Comparison of ENCODE assay signal across 26 cellular contexts in the genomic region with DNA sequence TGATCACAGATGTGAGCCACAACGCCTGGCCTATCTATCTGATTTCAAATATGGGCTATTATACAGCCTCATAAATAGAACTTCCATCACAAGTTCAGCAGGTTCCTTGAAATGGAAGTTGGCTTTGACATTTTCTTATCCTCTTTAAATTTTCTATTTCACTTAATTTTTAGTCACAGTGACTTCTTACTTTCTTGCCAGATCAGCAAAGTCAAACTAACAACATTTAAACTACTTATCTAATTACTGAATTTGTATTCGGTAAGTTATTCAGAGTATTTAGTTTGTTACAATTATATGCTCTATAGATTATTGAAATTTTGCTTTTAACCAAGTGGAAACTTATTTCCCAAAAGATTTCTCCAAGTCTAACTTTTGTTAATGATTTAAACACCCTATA.
"Had no signal": no experiment of that assay in that cellular context is flagged by ENCODE, and none has a peak within 500 bp of the region (broad histone marks: within the 10 kb centered on the region; RNA-seq: fewer than 3 reads in every experiment).

No MANE protein-coding gene starts in this region.

- H3K27me3 ChIP-seq: heart right ventricle, hepatocyte, neural progenitor cell, ovary, right atrium auricular region, sigmoid colon, tibial nerve, uterus had no signal

- H3K4me3 ChIP-seq: heart right ventricle, hepatocyte, left ventricle myocardium inferior, lung, neural progenitor cell, ovary, right atrium auricular region, sigmoid colon, smooth muscle cell, tibial nerve, uterus had no signal

- H3K36me3 ChIP-seq: heart right ventricle, left ventricle myocardium inferior, neural progenitor cell, ovary, right atrium auricular region, sigmoid colon, tibial nerve, uterus had no signal

- H3K27ac ChIP-seq: heart right ventricle, left ventricle myocardium inferior, neural progenitor cell, ovary, right atrium auricular region, sigmoid colon, tibial nerve, uterus had no signal

- H3K9me3 Mint-ChIP-seq: mesothelial cell of epicardium; neural progenitor cell; stimulated activated memory B cell treated with anti-CD40 and anti-IgM and Interleukin-4, amounts not matched to agents 10 μg/mL and 1 μg/mL and 100 μg/mL, for 72 hours; stimulated activated naive CD8-positive, alpha-beta T cell treated with anti-CD3 and anti-CD28 coated beads, Interleukin-15, amount 100 ng/mL, for 72 hours; type B pancreatic cell had no signal

- H3K4me3 Mint-ChIP-seq: mesothelial cell of epicardium; naive B cell; nephron; neural progenitor cell; stimulated activated memory B cell treated with anti-CD40 and anti-IgM and Interleukin-4, amounts not matched to agents 10 μg/mL and 1 μg/mL and 100 μg/mL, for 72 hours; stimulated activated naive CD8-positive, alpha-beta T cell treated with anti-CD3 and anti-CD28 coated beads, Interleukin-15, amount 100 ng/mL, for 72 hours; type B pancreatic cell had no signal

- H3K27me3 Mint-ChIP-seq: naive B cell; progenitor cell of endocrine pancreas; stimulated activated memory B cell treated with anti-CD40 and anti-IgM and Interleukin-4, amounts not matched to agents 10 μg/mL and 1 μg/mL and 100 μg/mL, for 72 hours; stimulated activated naive CD8-positive, alpha-beta T cell treated with anti-CD3 and anti-CD28 coated beads, Interleukin-15, amount 100 ng/mL, for 72 hours; type B pancreatic cell had no signal

- ATAC-seq: heart right ventricle; stimulated activated memory B cell treated with anti-CD40 and anti-IgM and Interleukin-4, amounts not matched to agents 10 μg/mL and 1 μg/mL and 100 μg/mL, for 72 hours; stimulated activated naive CD8-positive, alpha-beta T cell treated with anti-CD3 and anti-CD28 coated beads, Interleukin-15, amount 100 ng/mL, for 72 hours had no signal

- H3K4me1 ChIP-seq: neural progenitor cell, right atrium auricular region, uterus had no signal

- H3K4me1 Mint-ChIP-seq: nephron, neural progenitor cell had no signal

- H3K36me3 Mint-ChIP-seq: mesothelial cell of epicardium, neural progenitor cell had no signal

- H3K9me3 ChIP-seq: heart right ventricle, left ventricle myocardium inferior, ovary, right atrium auricular region, sigmoid colon, tibial nerve, uterus had no signal

- H3K27ac Mint-ChIP-seq: mesothelial cell of epicardium; nephron; neural progenitor cell; progenitor cell of endocrine pancreas; stimulated activated memory B cell treated with anti-CD40 and anti-IgM and Interleukin-4, amounts not matched to agents 10 μg/mL and 1 μg/mL and 100 μg/mL, for 72 hours; stimulated activated naive CD8-positive, alpha-beta T cell treated with anti-CD3 and anti-CD28 coated beads, Interleukin-15, amount 100 ng/mL, for 72 hours; type B pancreatic cell had no signal

- DNase-seq: heart right ventricle; islet precursor cell; left ventricle myocardium inferior; mesendoderm; naive B cell; ovary; sigmoid colon; stimulated activated CD4-positive, alpha-beta T cell treated with anti-CD3 and anti-CD28 coated beads, Interleukin-1b, Interleukin-23, amount 100 ng/mL, for 48 hours; stimulated activated CD4-positive, alpha-beta T cell treated with anti-CD3 and anti-CD28 coated beads, Interleukin-2, amount 100 ng/mL, for 48 hours; stimulated activated CD4-positive, alpha-beta T cell treated with anti-CD3 and anti-CD28 coated beads, Interleukin-4, amount 100 ng/mL, for 4 hours; stimulated activated CD8-positive, alpha-beta memory T cell treated with anti-CD3 and anti-CD28 coated beads, Interleukin-4, amount 100 ng/mL, for 48 hours; stimulated activated naive CD4-positive, alpha-beta T cell treated with Interleukin-2 at 50 U/mL for 16 hours; stimulated activated naive CD8-positive, alpha-beta T cell treated with anti-CD3 and anti-CD28 coated beads, Interleukin-15, amount 100 ng/mL, for 72 hours; substantia nigra; uterus had no signal
